ENCODE assay signal across 8 cellular contexts in genomic region chr1:10693497-10694273, GRCh38.
A peak's percentile ranks its signal among the peaks of the same experiment; 100 is the strongest.
DNase-seq lines count a peak whose midpoint lies in the region; ATAC-seq and TF ChIP-seq lines count a peak whose summit lies in the region.

No MANE protein-coding gene starts in this region.

- H3K36me3 Mint-ChIP-seq in effector memory CD8-positive, alpha-beta T cell (ENCODE audit: insufficient read depth), result peaks cover 27% of the 10 kb centered on the region
- H3K36me3 Mint-ChIP-seq in naive thymus-derived CD4-positive, alpha-beta T cell, result no peaks in the 10 kb centered on the region

- H3K4me2 ChIP-seq in Loucy (ENCODE audit: low read depth, low read length, poor library complexity, severe bottlenecking), result peak overlapping the region; percentile 51

- TF ChIP-seq CTCF in AG04450 (IDR thresholded peaks at IDR 0.05; ENCODE audit: low read depth, low read length) (no peak), Loucy (conservative IDR thresholded peaks at IDR 0.05; ENCODE audit: low read length) (no peak), upper lobe of left lung (IDR thresholded peaks at IDR 0.05) (no peak)

- no peaks in the 10 kb centered on the region for H3F3A ChIP-seq in Loucy (ENCODE audit: low read depth)

- POLR2A ChIA-PET in AG04450 (lab: Yijun Ruan, JAX), result no interaction called here
- POLR2A ChIA-PET in naive thymus-derived CD4-positive, alpha-beta T cell (lab: Charles Lee), result no interaction called here

- peaks cover 36% of the 10 kb centered on the region for H3K4me1 ChIP-seq in Loucy (ENCODE audit: insufficient read depth, low read length, poor library complexity, severe bottlenecking)
- H3K4me1 ChIP-seq in naive thymus-derived CD4-positive, alpha-beta T cell (ENCODE audit: control insufficient read depth in 2 of 2, insufficient read depth in 2 of 2, low read length in 2 of 2), result peaks cover 10 to 15% of the 10 kb centered on the region in 2 donors
- peaks cover 49 to 62% (median 54%) of the 10 kb centered on the region in 4 donors for H3K4me1 ChIP-seq in upper lobe of left lung

- ATAC-seq in GM19023 (IDR thresholded peaks at IDR 0.05; ENCODE audit: unreplicated experiment), result peak; percentile 19
- ATAC-seq in effector memory CD8-positive, alpha-beta T cell (replicated peaks), result peak; percentile 20
- peak; percentile 15 for ATAC-seq in naive thymus-derived CD4-positive, alpha-beta T cell
- ATAC-seq in upper lobe of left lung (ENCODE audit: low FRiP score in 2 of 2), result no peak
- no peak for ATAC-seq in HG02938 (IDR thresholded peaks at IDR 0.05; ENCODE audit: unreplicated experiment)

- H3K27me3 ChIP-seq in AG04450 (ENCODE audit: control insufficient read depth, insufficient read depth, low read length) (peaks cover 15% of the 10 kb centered on the region), Loucy (ENCODE audit: insufficient read depth, low read length, poor library complexity, severe bottlenecking) (no peaks in the 10 kb centered on the region), upper lobe of left lung (no peaks in the 10 kb centered on the region)
- no peaks in the 10 kb centered on the region for H3K27me3 ChIP-seq in naive thymus-derived CD4-positive, alpha-beta T cell (ENCODE audit: control insufficient read depth in 2 of 2, insufficient read depth in 2 of 2, low read length in 2 of 2)

- peak overlapping the region; percentile 80; the same call in 1 of the 2 replicates for H2AFZ ChIP-seq in Loucy (ENCODE audit: low read length)

- DNase-seq in AG04450 (ENCODE audit: low read depth, low spot score) (no peak), upper lobe of left lung (peak in 1 of 2 donors; percentile 92)
- DNase-seq in activated CD4-positive, alpha-beta T cell treated with anti-CD3 and anti-CD28 coated beads for 48 hours, result peak; percentile 42
- peak; percentile 30 to 39 (median 32) for DNase-seq in effector memory CD8-positive, alpha-beta T cell
- DNase-seq in naive thymus-derived CD4-positive, alpha-beta T cell, result peak; percentile 18 to 70 (median 47)

- WGBS in upper lobe of left lung, 2 donors, result 0% methylated on average over 24 to 56 of the region's 79 CpGs

- H3K36me3 ChIP-seq in Loucy (ENCODE audit: insufficient read depth, low read length) (no peaks in the 10 kb centered on the region), upper lobe of left lung (peaks cover 0 to 3% (median 1%) of the 10 kb centered on the region in 4 donors)
- H3K36me3 ChIP-seq in naive thymus-derived CD4-positive, alpha-beta T cell (ENCODE audit: control insufficient read depth in 2 of 3, insufficient read depth in 3 of 3, low read length in 3 of 3), result no peaks in the 10 kb centered on the region

- no peak for TF ChIP-seq EP300 in upper lobe of left lung (IDR thresholded peaks at IDR 0.05)

- peaks cover 48% of the 10 kb centered on the region for H3K79me2 ChIP-seq in Loucy (ENCODE audit: insufficient read depth, low read length)

- H4K20me1 ChIP-seq in Loucy (ENCODE audit: insufficient read depth, low read length, poor library complexity, severe bottlenecking), result peaks cover 9% of the 10 kb centered on the region

- H3K9me3 ChIP-seq in AG04450 (ENCODE audit: control insufficient read depth, insufficient read depth, low read length) (no peaks in the 10 kb centered on the region; the same call in 1 of the 2 replicates), Loucy (ENCODE audit: insufficient read depth, low read depth, low read length) (no peaks in the 10 kb centered on the region), upper lobe of left lung (no peaks in the 10 kb centered on the region)
- no peaks in the 10 kb centered on the region for H3K9me3 ChIP-seq in naive thymus-derived CD4-positive, alpha-beta T cell (ENCODE audit: control insufficient read depth in 2 of 3, low read length in 3 of 3)

- no peaks in the 10 kb centered on the region for H3K9me3 Mint-ChIP-seq in effector memory CD8-positive, alpha-beta T cell
- H3K9me3 Mint-ChIP-seq in naive thymus-derived CD4-positive, alpha-beta T cell, result peaks cover 0 to 2% (median 0%) of the 10 kb centered on the region in 11 donors

- peak overlapping the region; percentile 60 for H3K4me3 ChIP-seq in AG04450 (ENCODE audit: low read depth, low read length)
- H3K4me3 ChIP-seq in Loucy (ENCODE audit: low read length, poor library complexity, severe bottlenecking), result peak overlapping the region; percentile 90
- peak overlapping the region; percentile 72 for H3K4me3 ChIP-seq in naive thymus-derived CD4-positive, alpha-beta T cell (ENCODE audit: low read length)
- peak overlapping the region; percentile 34 to 89 (median 76) for H3K4me3 ChIP-seq in upper lobe of left lung

- peaks cover 23 to 28% of the 10 kb centered on the region in 2 donors for H3K4me1 Mint-ChIP-seq in effector memory CD8-positive, alpha-beta T cell (ENCODE audit: low read depth in 2 of 2)
- H3K4me1 Mint-ChIP-seq in naive thymus-derived CD4-positive, alpha-beta T cell, result peaks cover 14 to 22% (median 16%) of the 10 kb centered on the region in 7 donors

- H3K27me3 Mint-ChIP-seq in effector memory CD8-positive, alpha-beta T cell, result no peaks in the 10 kb centered on the region
- peaks cover 0 to 16% (median 0%) of the 10 kb centered on the region in 5 donors for H3K27me3 Mint-ChIP-seq in naive thymus-derived CD4-positive, alpha-beta T cell

- intact Hi-C loops in naive thymus-derived CD4-positive, alpha-beta T cell (cut with micrococcal nuclease), result loop anchor here (1.0 to 10.0 kb wide), 10 partner anchors 63 to 1566 kb away; partner anchors contain the start of genes GPR157 (in 1 of the 2), H6PD (in 1 of the 2), MIIP (in 1 of the 2) and TARDBP (in 1 of the 2)

- CTCF ChIA-PET in AG04450 (lab: Charles Lee), result no interaction called here
- CTCF ChIA-PET in naive thymus-derived CD4-positive, alpha-beta T cell (lab: Charles Lee), result interaction anchor here (0.7 kb wide), 1 partner anchor 189 kb away, joined by 3 read pairs; no protein-coding TSS in a partner anchor

- H3K4me3 Mint-ChIP-seq in effector memory CD8-positive, alpha-beta T cell, result peak overlapping the region; percentile 85 to 95
- peak overlapping the region; percentile 85 to 96 (median 90) for H3K4me3 Mint-ChIP-seq in naive thymus-derived CD4-positive, alpha-beta T cell

- TF ChIP-seq POLR2A in upper lobe of left lung (IDR thresholded peaks at IDR 0.05), result peak in 1 of 4 donors; percentile 22

- H3K27ac Mint-ChIP-seq in effector memory CD8-positive, alpha-beta T cell, result peak overlapping the region; percentile 82 to 91
- H3K27ac Mint-ChIP-seq in naive thymus-derived CD4-positive, alpha-beta T cell, result peak overlapping the region; percentile 72 to 95 (median 92)

- H3K9ac ChIP-seq in Loucy (ENCODE audit: low read depth, low read length, poor library complexity, severe bottlenecking), result peak overlapping the region; percentile 83

- H3K9me2 ChIP-seq in Loucy (replicated peaks; ENCODE audit: low read depth, low read length), result no peaks in the 10 kb centered on the region

- no peak overlapping the region for H3K27ac ChIP-seq in AG04450 (ENCODE audit: low read depth, low read length)
- H3K27ac ChIP-seq in naive thymus-derived CD4-positive, alpha-beta T cell (ENCODE audit: low read depth, low read length), result peak overlapping the region; percentile 95
- peak overlapping the region; percentile 88 to 97 (median 92) for H3K27ac ChIP-seq in upper lobe of left lung

Comparison
In these comparisons a context has a peak if more than half of its experiments do, and no peak if none do; other contexts are left out.
1. ATAC-seq: peak in GM19023 (single experiment), effector memory CD8-positive, alpha-beta T cell (single experiment) and naive thymus-derived CD4-positive, alpha-beta T cell (single experiment); none in upper lobe of left lung (0 of 2) and HG02938 (single experiment).
2. Peak in every context shown above with its lines, with median percentiles within 50 percentile points of each other: H3K4me3 ChIP-seq.